16 cellular contexts compared by ENCODE assay signal in genomic region chr9:37839491-37840461, GRCh38. TPM values are rescaled to one million over a fixed set of nuclear protein-coding genes. Genes with fewer than 3 reads are reported as not detected.
DNase-seq lines count a peak whose midpoint lies in the region; ATAC-seq and TF ChIP-seq lines count a peak whose summit lies in the region.
"Had no signal": no experiment of that assay in that cellular context is flagged by ENCODE, and none has a peak within 500 bp of the region (broad histone marks: within the 10 kb centered on the region; RNA-seq: fewer than 3 reads in every experiment).

No MANE protein-coding gene starts in this region.

- peak; percentile 6 for DNase-seq in A673 (ENCODE audit: low spot score)
- peak; percentile 52 for DNase-seq in M059J (ENCODE audit: low read depth)
- DNase-seq in mammary epithelial cell = peak; percentile 19
- peak; percentile 8 for DNase-seq in fibroblast of villous mesenchyme (ENCODE audit: low read depth)
- DNase-seq in H7 = no peak
- DNase-seq in stomach = no peak
- DNase-seq in NCI-H1694 treated with DMSO at 0.1 percent for 48 hours (lab: John Stamatoyannopoulos, UW) = no peak
- DNase-seq: activated naive CD4-positive, alpha-beta T cell treated with anti-CD3 and anti-CD28 coated beads for 36 hours; activated T-cell treated with anti-CD3 and anti-CD28 coated beads, Interleukin-2, amount 50 U/mL, for 1 hour; CD8-positive, alpha-beta T cell; left cardiac atrium; NCI-H187 had no signal

- BruUV-seq in A673 (replicated peaks; lab: Mats Ljungman, UMichigan) (no TSS peak), mammary epithelial cell (replicated peaks; lab: Mats Ljungman, UMichigan) (no TSS peak)

- intact Hi-C loops in A673 (cut with micrococcal nuclease; ENCODE audit: unreplicated experiment) = loop anchor here (10.0 kb wide), 1 partner anchor 65 kb away; the partner anchor contains the start of gene SLC25A51
- intact Hi-C loops in mammary epithelial cell (cut with micrococcal nuclease) = no loop called here
- intact Hi-C loops in stomach (cut with DNase I; ENCODE audit: low total_unique reads) = no loop called here

- H3K4me1 ChIP-seq in A673 (ENCODE audit: insufficient read depth, low read length, poor library complexity, severe bottlenecking) = no peaks in the 10 kb centered on the region
- peaks cover 19% of the 10 kb centered on the region for H3K4me1 ChIP-seq in mammary epithelial cell (ENCODE audit: insufficient read depth, low read length)
- no peaks in the 10 kb centered on the region for H3K4me1 ChIP-seq in stomach
- H3K4me1 ChIP-seq: HAP-1 had no signal

- no peak for TF ChIP-seq EP300 in stomach (IDR thresholded peaks at IDR 0.05)

- no peaks in the 10 kb centered on the region for H4K20me1 ChIP-seq in mammary epithelial cell (ENCODE audit: insufficient read depth, low read length)

- H3K36me3 ChIP-seq in A673 (ENCODE audit: insufficient read depth, low read length, poor library complexity, severe bottlenecking) (peaks cover 4% of the 10 kb centered on the region), mammary epithelial cell (ENCODE audit: insufficient read depth, low read length) (peaks cover 3% of the 10 kb centered on the region), H7 (replicated peaks; ENCODE audit: control insufficient read depth, insufficient read depth, low read length) (no peaks in the 10 kb centered on the region), stomach (peaks cover 0 to 38% (median 23%) of the 10 kb centered on the region in 4 donors)

- H3K4me2 ChIP-seq in mammary epithelial cell (ENCODE audit: insufficient read depth, low read depth, low read length) = peak overlapping the region; percentile 63

- no peak for TF ChIP-seq POLR2A in stomach (IDR thresholded peaks at IDR 0.05)

- H2AFZ ChIP-seq in mammary epithelial cell (ENCODE audit: low read depth, low read length) = no peak overlapping the region

- H3K4me3 ChIP-seq in A673 (ENCODE audit: low read depth, low read length, poor library complexity, severe bottlenecking) (no peak overlapping the region), mammary epithelial cell (replicated peaks in 1 of 3; ENCODE audit: insufficient read depth in 1 of 3, low read depth in 2 of 3, low read length in 3 of 3) (no peak overlapping the region), fibroblast of villous mesenchyme (ENCODE audit: low read depth, low read length) (no peak overlapping the region), H7 (ENCODE audit: insufficient read depth, low read depth, low read length) (no peak overlapping the region), stomach (no peak overlapping the region)
- H3K4me3 ChIP-seq: HAP-1, MG63, SK-N-MC had no signal

- CTCF ChIA-PET in A673 (lab: Charles Lee) (interaction anchor here (0.6 kb wide), 1 partner anchor 26 kb away, joined by 3 read pairs; no protein-coding TSS in a partner anchor), mammary epithelial cell (lab: Charles Lee; ENCODE audit: low non-redundant PET) (interaction anchor here (0.7 kb wide), 1 partner anchor 20 kb away, joined by 4 read pairs; no protein-coding TSS in a partner anchor)

- TF ChIP-seq CTCF in A673 (conservative IDR thresholded peaks at IDR 0.05; ENCODE audit: low read depth, low read length) (no peak), mammary epithelial cell (conservative IDR thresholded peaks at IDR 0.05 in 1 of 2, IDR thresholded peaks at IDR 0.05 in 1 of 2; ENCODE audit: extremely low read depth in 1 of 2, insufficient read depth in 1 of 2, low read depth in 1 of 2, low read length in 2 of 2) (no peak), fibroblast of villous mesenchyme (IDR thresholded peaks at IDR 0.05; ENCODE audit: insufficient read depth, low read depth, low read length) (no peak), stomach (IDR thresholded peaks at IDR 0.05) (no peak)

- in situ Hi-C loops in mammary epithelial cell (cut with MboI; ENCODE audit: low sequenced_read_pairs in 2 of 2) = no loop called here

- no peaks in the 10 kb centered on the region for H3K9me3 ChIP-seq in A673 (ENCODE audit: low read depth, low read length, poor library complexity, severe bottlenecking)
- H3K9me3 ChIP-seq in mammary epithelial cell (replicated peaks; ENCODE audit: insufficient read depth, low read length) = no peaks in the 10 kb centered on the region
- no peaks in the 10 kb centered on the region for H3K9me3 ChIP-seq in stomach
- H3K9me3 ChIP-seq: HAP-1, MG63 had no signal

- 95% methylated on average over 3 of the region's 3 CpGs for WGBS in mammary epithelial cell (ENCODE audit: low coverage, missing lambda C conversion rate)
- 87 to 99% (median 94%) methylated on average over 3 of the region's 3 CpGs for WGBS in stomach, 5 donors

- POLR2A ChIA-PET in A673 (lab: Charles Lee; ENCODE audit: low non-redundant PET) = no interaction called here

- dilution Hi-C loops in mammary epithelial cell (cut with HindIII; ENCODE audit: low sequenced_read_pairs) = no loop called here

- no peak overlapping the region for H3K9ac ChIP-seq in mammary epithelial cell (ENCODE audit: insufficient read depth, low read length)

- no peak for ATAC-seq in HG03135 (IDR thresholded peaks at IDR 0.05; ENCODE audit: unreplicated experiment)
- ATAC-seq: CD8-positive, alpha-beta T cell had no signal

- peak overlapping the region; percentile 37 for H3K27ac ChIP-seq in A673 (ENCODE audit: low read depth, low read length, poor library complexity, severe bottlenecking)
- H3K27ac ChIP-seq in mammary epithelial cell (ENCODE audit: insufficient read depth, low read depth, low read length) = peak overlapping the region; percentile 35
- H3K27ac ChIP-seq in stomach = no peak overlapping the region
- H3K27ac ChIP-seq: SK-N-MC had no signal

- peaks cover 27% of the 10 kb centered on the region for H3K79me2 ChIP-seq in mammary epithelial cell (ENCODE audit: insufficient read depth, low read length)

- H3K27me3 ChIP-seq in A673 (replicated peaks; ENCODE audit: insufficient read depth, low read depth, low read length, poor library complexity) (no peaks in the 10 kb centered on the region), mammary epithelial cell (ENCODE audit: insufficient read depth, low read length) (no peaks in the 10 kb centered on the region), H7 (ENCODE audit: control insufficient read depth, insufficient read depth, low read length) (no peaks in the 10 kb centered on the region), stomach (no peaks in the 10 kb centered on the region)
- H3K27me3 ChIP-seq: MG63 had no signal

RNA-seq across cellular contexts. Expression of gene DCAF10, which starts 39.2 kb away (rescaled TPM):
- total RNA-seq in A673 (2021) = 24.0 and 29.9 TPM in 2 replicates
- 29.3 and 38.5 TPM in 2 replicates for total RNA-seq in M059J (2014; rRNA removed; shearing (Covaris generic))
- total RNA-seq in mammary epithelial cell = 10 to 100 TPM; 24.7 to 31.7 TPM
- 22.4 TPM for polyA plus RNA-seq in mammary epithelial cell
- polyA minus RNA-seq in mammary epithelial cell = 61.7 TPM
- total RNA-seq in fibroblast of villous mesenchyme = 22.2 and 24.2 TPM in 2 replicates
- total RNA-seq in H7 (2014; rRNA removed; shearing (Covaris generic)) = 18.6 and 22.9 TPM in 2 replicates
- total RNA-seq in stomach = 10 to 100 TPM; 17.4 to 39.7 (median 29.6) TPM
- polyA plus RNA-seq in stomach = 1 to 10 TPM; 5.9 to 9.9 (median 6.8) TPM

RNA-seq across cellular contexts. Expression of gene EXOSC3, which starts 54.9 kb away (rescaled TPM):
- total RNA-seq in A673 (2021) (71.9 and 89.6 TPM in 2 replicates), mammary epithelial cell (10 to 100 TPM; 24.7 to 46.5 TPM), fibroblast of villous mesenchyme (28.3 and 30.2 TPM in 2 replicates), stomach (100 to 1,000 TPM in 1 of 5 donors, 10 to 100 TPM in 3, 1 to 10 TPM in 1; 7.6 to 190 (median 22.9) TPM)
- total RNA-seq in M059J (2014; rRNA removed; shearing (Covaris generic)) = 62.8 and 108 TPM in 2 replicates
- polyA plus RNA-seq in mammary epithelial cell (37.9 TPM), stomach (10 to 100 TPM; 23.3 to 28.5 (median 27.2) TPM)
- 8.2 TPM for polyA minus RNA-seq in mammary epithelial cell
- 71.9 and 82.8 TPM in 2 replicates for total RNA-seq in H7 (2014; rRNA removed; shearing (Covaris generic))

Comparison
In these comparisons a context has a peak if more than half of its experiments do, and no peak if none do; other contexts are left out.
1. DNase-seq: peak in A673 (single experiment), M059J (single experiment), mammary epithelial cell (single experiment) and fibroblast of villous mesenchyme (single experiment); none in H7 (single experiment), stomach (single experiment) and NCI-H1694 treated with DMSO at 0.1 percent for 48 hours (single experiment).
2. H3K27ac ChIP-seq: peak in A673 (single experiment) and mammary epithelial cell (single experiment); none in stomach (0 of 5).